In the genomic region with DNA sequence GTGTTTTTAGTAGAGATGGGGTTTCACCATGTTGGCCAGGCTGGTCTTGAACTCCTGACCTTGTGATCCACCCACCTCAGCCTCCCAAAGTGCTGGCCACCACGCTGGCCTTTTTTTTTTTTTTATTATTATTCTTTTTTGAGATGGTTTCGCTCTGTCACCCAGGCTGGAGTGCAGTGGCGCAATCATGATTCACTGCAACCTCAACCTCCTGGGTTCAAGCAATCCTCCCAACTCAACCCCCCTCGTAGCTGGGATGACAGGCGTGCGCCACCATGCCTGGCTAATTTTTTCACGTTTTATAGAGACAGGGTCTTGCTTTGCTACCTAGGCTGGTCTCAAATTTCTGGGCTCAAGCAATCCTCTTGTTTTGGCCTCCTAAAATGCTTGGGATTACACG, we compare ENCODE assay signal across 1 cellular context.
TF ChIP-seq lines count a peak whose summit lies in the region.

No MANE protein-coding gene starts in this region.

TF ChIP-seq in IMR-90, 13 proteins besides CTCF, POLR2A, EP300 and RAD21:
- TF ChIP-seq RFX5 (IDR thresholded peaks at IDR 0.05; ENCODE audit: low read depth, low read length): no peak
- TF ChIP-seq CEBPB (IDR thresholded peaks at IDR 0.05; ENCODE audit: low read depth, low read length): 0 out of 2 replicates have a peak, but pooled peaks have one; percentile 19
TF ChIP-seq in IMR-90: peak in this region for 1.
